Comparison of ENCODE assay signal across 1 cellular context in the genomic region with DNA sequence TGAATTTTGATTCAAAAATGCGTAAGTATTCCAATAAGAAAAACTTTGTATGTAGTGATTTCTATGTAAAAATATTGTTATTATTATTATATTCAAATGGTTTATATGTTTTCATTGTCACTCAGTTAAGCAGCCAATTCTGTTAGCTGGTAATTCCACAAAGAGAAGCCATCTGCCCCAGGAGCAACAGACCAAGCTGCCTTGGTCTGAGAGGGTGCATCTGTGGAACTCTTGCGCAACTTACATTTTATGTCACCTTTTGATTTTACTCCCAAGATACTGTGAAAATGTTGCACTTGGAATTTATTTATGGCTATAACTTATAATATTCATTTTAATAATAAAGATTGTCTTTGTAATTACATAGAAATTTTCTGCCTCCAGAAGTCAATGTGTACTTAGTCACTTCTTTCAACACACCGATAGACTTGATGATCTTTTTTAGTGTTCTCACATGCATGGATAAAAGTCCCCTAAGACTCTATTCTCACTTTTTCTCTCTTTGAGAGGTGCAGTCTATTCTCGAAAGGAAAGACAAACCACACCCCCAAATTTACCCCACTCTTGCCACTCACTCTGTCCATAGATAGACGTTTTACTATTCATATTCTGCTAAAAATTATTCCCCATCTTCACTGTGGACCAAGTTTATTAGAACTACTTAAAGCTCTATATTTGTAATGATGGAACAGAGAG.
TF ChIP-seq lines count a peak whose summit lies in the region.

No MANE protein-coding gene starts in this region.

TF ChIP-seq in HepG2, 621 proteins besides CTCF, POLR2A, EP300 and RAD21:
- TF ChIP-seq CEBPB (IDR thresholded peaks at IDR 0.05; ENCODE audit: borderline replicate concordance, low read depth, low read length) (peak; percentile 32; the same call in 1 of the 2 replicates), MYC (CRISPR knock-in tag; IDR thresholded peaks at IDR 0.05; ENCODE audit: borderline replicate concordance) (no peak)
